8 cellular contexts compared by ENCODE assay signal in the genomic region with DNA sequence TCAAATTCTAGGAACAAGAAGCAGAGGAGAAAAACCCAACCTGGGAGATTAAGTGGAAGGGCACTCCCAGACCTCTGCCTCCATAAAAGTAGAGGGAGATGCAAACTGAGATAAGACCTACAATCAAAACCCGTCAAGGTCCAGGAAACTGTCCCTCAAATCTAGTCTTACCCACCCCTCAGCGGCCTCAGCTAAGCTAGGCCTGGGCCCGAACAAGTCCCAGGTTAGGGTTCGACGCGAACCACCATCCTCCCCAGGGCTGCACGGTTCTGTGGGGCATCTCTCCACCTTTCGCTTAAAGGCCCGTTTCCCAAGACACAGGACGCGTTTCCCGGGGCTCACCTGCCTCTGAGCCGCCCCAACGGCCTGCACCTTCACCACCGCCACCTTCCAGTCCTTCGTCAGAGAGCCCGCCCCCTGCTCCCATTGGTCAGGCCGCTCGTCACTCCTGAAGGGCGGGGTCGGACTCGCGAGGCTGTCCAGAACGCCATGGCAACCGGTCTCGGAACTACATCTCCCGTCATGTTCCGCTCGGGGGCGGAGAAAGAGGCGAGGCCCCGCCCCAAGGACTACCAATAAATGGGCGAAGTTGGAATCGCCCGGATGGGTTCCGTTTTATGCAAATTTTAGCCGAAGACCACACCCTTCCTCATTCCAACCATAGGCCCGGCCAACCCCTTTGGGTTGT.
DNase-seq lines count a peak whose midpoint lies in the region; ATAC-seq and TF ChIP-seq lines count a peak whose summit lies in the region.

Gene CRYZL1, minus strand, starts transcription at position 403 of the 688 bp plus-strand sequence. CDS start 10,190 bp downstream, outside the sequence.

- no peaks in the 10 kb centered on the region for H3K36me3 ChIP-seq in ES-I3 (ENCODE audit: insufficient read depth, low read length)
- no peaks in the 10 kb centered on the region for H3K36me3 ChIP-seq in HAP-1 (replicated peaks)
- H3K36me3 ChIP-seq in MM.1S (replicated peaks; ENCODE audit: insufficient read depth, low read length): no peaks in the 10 kb centered on the region

- peak within 1 kb of the TSS; percentile 98 for H3K27ac Mint-ChIP-seq in nephron progenitor cell
- H3K27ac Mint-ChIP-seq in stimulated activated naive CD8-positive, alpha-beta T cell treated with anti-CD3 and anti-CD28 coated beads, Interleukin-15, amount 100 ng/mL, for 72 hours: peak within 1 kb of the TSS; percentile 98

- H3K27me3 Mint-ChIP-seq in nephron progenitor cell (ENCODE audit: low read depth, poor library complexity): peaks cover 3% of the 10 kb centered on the region
- H3K27me3 Mint-ChIP-seq in stimulated activated naive CD8-positive, alpha-beta T cell treated with anti-CD3 and anti-CD28 coated beads, Interleukin-15, amount 100 ng/mL, for 72 hours: peaks cover 21% of the 10 kb centered on the region

- H3K27me3 ChIP-seq in HAP-1 (ENCODE audit: low read depth): no peaks in the 10 kb centered on the region
- no peaks in the 10 kb centered on the region for H3K27me3 ChIP-seq in MM.1S (replicated peaks; ENCODE audit: insufficient read depth, low read length)

- no peak for TF ChIP-seq CTCF in MM.1S (IDR thresholded peaks at IDR 0.05; ENCODE audit: low read length)
- TF ChIP-seq CTCF in nephron progenitor cell (IDR thresholded peaks at IDR 0.05): no peak

- H3K9ac ChIP-seq in ES-I3 (ENCODE audit: low read depth, low read length) (peak within 1 kb of the TSS; percentile 90), MM.1S (ENCODE audit: low read length) (peak within 1 kb of the TSS; percentile 75)

- H3K9me3 ChIP-seq in ES-I3 (ENCODE audit: control insufficient read depth, insufficient read depth, low read length): no peaks in the 10 kb centered on the region
- H3K9me3 ChIP-seq in HAP-1: no peaks in the 10 kb centered on the region
- H3K9me3 ChIP-seq in MM.1S (replicated peaks; ENCODE audit: insufficient read depth, low read length): no peaks in the 10 kb centered on the region

- no peaks in the 10 kb centered on the region for H3K9me2 ChIP-seq in MM.1S (replicated peaks; ENCODE audit: insufficient read depth, low read length)

- peaks cover 25% of the 10 kb centered on the region for H3K4me1 Mint-ChIP-seq in nephron progenitor cell
- H3K4me1 Mint-ChIP-seq in stimulated activated naive CD8-positive, alpha-beta T cell treated with anti-CD3 and anti-CD28 coated beads, Interleukin-15, amount 100 ng/mL, for 72 hours: peaks cover 22% of the 10 kb centered on the region

- H3K4me3 ChIP-seq in HAP-1 (peak within 1 kb of the TSS; percentile 82), MM.1S (ENCODE audit: low read length) (peak within 1 kb of the TSS; percentile 83)

- in situ Hi-C loops in HAP-1 (cut with MboI; ENCODE audit: low sequenced_read_pairs): no loop called here

- peaks cover 14% of the 10 kb centered on the region for H3K4me1 ChIP-seq in ES-I3 (ENCODE audit: insufficient read depth, low read length)
- H3K4me1 ChIP-seq in HAP-1: peaks cover 19% of the 10 kb centered on the region
- 0 out of 2 replicates have a peak, but pooled peaks cover 8% of the 10 kb centered on the region for H3K4me1 ChIP-seq in MM.1S (ENCODE audit: low read length)

- H3K79me2 ChIP-seq in MM.1S (ENCODE audit: low read length): peaks cover 68% of the 10 kb centered on the region

- DNase-seq in HAP-1 (ENCODE audit: low spot score in 2 of 2) (peak; percentile 97 to 100), MM.1S (peak; percentile 100), SIG-M5 (lab: John Stamatoyannopoulos, UW) (peak; percentile 95), activated gamma-delta T cell (lab: John Stamatoyannopoulos, UW) (peak; percentile 96), fibroblast of the conjunctiva (ENCODE audit: low read depth) (peak; percentile 99), nephron progenitor cell (peak; percentile 100)
- DNase-seq in stimulated activated naive CD8-positive, alpha-beta T cell treated with anti-CD3 and anti-CD28 coated beads, Interleukin-15, amount 100 ng/mL, for 72 hours: peak; percentile 99 to 100

- H2AFZ ChIP-seq in MM.1S (ENCODE audit: low read length): peak within 1 kb of the TSS; percentile 94

- no peaks in the 10 kb centered on the region for H4K20me1 ChIP-seq in MM.1S (ENCODE audit: insufficient read depth, low read length)

- ATAC-seq in stimulated activated naive CD8-positive, alpha-beta T cell treated with anti-CD3 and anti-CD28 coated beads, Interleukin-15, amount 100 ng/mL, for 72 hours: peak; percentile 89

- peak within 1 kb of the TSS; percentile 85 for H3K4me2 ChIP-seq in MM.1S (ENCODE audit: low read depth, low read length)

- H3K27ac ChIP-seq in MM.1S (ENCODE audit: low read length): peak within 1 kb of the TSS; percentile 69; the same call in 1 of the 2 replicates

- H3K9me3 Mint-ChIP-seq in nephron progenitor cell: peaks cover 11% of the 10 kb centered on the region
- H3K9me3 Mint-ChIP-seq in stimulated activated naive CD8-positive, alpha-beta T cell treated with anti-CD3 and anti-CD28 coated beads, Interleukin-15, amount 100 ng/mL, for 72 hours: no peaks in the 10 kb centered on the region

- peak within 1 kb of the TSS; percentile 93 for H3K4me3 Mint-ChIP-seq in nephron progenitor cell
- H3K4me3 Mint-ChIP-seq in stimulated activated naive CD8-positive, alpha-beta T cell treated with anti-CD3 and anti-CD28 coated beads, Interleukin-15, amount 100 ng/mL, for 72 hours: peak within 1 kb of the TSS; percentile 82 to 97

- H3K36me3 Mint-ChIP-seq in nephron progenitor cell (ENCODE audit: low read depth): peaks cover 20% of the 10 kb centered on the region

- peaks cover 14% of the 10 kb centered on the region for H3F3A ChIP-seq in MM.1S (ENCODE audit: insufficient read depth, low read length)

Comparison
In these comparisons a context has a peak if more than half of its experiments do, and no peak if none do; other contexts are left out.
1. Peak in every context shown above with its lines: DNase-seq, ATAC-seq, H3K4me3 ChIP-seq and H3K27ac ChIP-seq.